Comparison of ENCODE assay signal across 1 cellular context in the genomic region with DNA sequence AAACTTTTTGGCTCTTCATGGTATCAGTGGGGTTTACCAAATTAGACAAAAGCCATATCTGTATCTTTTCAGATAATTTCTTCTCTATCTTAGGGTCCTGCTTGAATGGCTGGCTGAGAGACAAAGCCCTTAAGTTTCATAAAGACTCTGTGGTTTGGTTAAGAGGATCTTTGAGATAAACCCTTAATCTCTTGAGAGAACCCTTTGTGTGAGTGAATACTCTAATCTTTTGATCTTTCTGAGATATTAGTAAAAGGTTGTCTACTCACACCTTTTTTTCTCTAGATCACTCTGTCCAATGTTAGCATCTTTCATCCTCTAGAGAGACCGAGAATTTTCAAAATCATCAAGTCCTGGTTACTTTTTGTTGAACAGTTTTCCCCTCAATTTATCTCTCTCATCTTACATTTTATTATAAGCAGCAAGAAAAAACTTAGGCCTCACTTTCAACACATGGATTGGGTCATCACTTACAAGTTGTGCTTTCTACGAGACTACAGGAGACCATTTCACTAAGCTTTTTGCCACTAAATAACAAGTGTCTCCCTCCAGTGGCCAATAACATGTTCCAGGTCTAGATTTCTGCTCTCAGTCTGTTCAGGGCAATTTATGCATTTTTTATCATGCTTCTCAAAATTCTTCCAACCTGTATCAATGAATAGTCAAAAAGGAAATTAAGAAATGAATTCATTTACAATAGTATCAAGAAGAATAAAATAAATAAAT.
TF ChIP-seq lines count a peak whose summit lies in the region.

No MANE protein-coding gene starts in this region.

TF ChIP-seq in H1, 55 proteins besides CTCF, POLR2A, EP300 and RAD21:
- TF ChIP-seq RXRA (IDR thresholded peaks at IDR 0.05; ENCODE audit: insufficient read depth, low read depth, low read length): no peak
- TF ChIP-seq POU5F1 (IDR thresholded peaks at IDR 0.05; ENCODE audit: low read depth, low read length): no peak
- no peak for TF ChIP-seq JUN (IDR thresholded peaks at IDR 0.05; ENCODE audit: low read depth, low read length)
- TF ChIP-seq EZH2 (IDR thresholded peaks at IDR 0.05; ENCODE audit: low read depth, low read length, severe bottlenecking): no peak
- no peak for TF ChIP-seq SRF (IDR thresholded peaks at IDR 0.05; ENCODE audit: low read depth, low read length)
- TF ChIP-seq SAP30 (IDR thresholded peaks at IDR 0.05; ENCODE audit: insufficient read depth, insufficient replicate concordance, low read length): no peak
- no peak for TF ChIP-seq TEAD4 (IDR thresholded peaks at IDR 0.05; ENCODE audit: low read depth, low read length)
- no peak for TF ChIP-seq BRCA1 (IDR thresholded peaks at IDR 0.05; ENCODE audit: low read depth, low read length)
- TF ChIP-seq, protein P1, sequence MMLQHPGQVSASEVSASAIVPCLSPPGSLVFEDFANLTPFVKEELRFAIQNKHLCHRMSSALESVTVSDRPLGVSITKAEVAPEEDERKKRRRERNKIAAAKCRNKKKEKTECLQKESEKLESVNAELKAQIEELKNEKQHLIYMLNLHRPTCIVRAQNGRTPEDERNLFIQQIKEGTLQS (IDR thresholded peaks at IDR 0.05; ENCODE audit: insufficient read depth, low read depth, low read length): no peak
- no peak for TF ChIP-seq BACH1 (IDR thresholded peaks at IDR 0.05; ENCODE audit: low read length)
- TF ChIP-seq TAF7 (optimal IDR thresholded peaks at IDR 0.05; ENCODE audit: borderline replicate concordance, low read depth, low read length): no peak
- TF ChIP-seq FOSL1 (IDR thresholded peaks at IDR 0.05; ENCODE audit: insufficient read depth, low read depth, low read length): no peak
- TF ChIP-seq RBBP5 (IDR thresholded peaks at IDR 0.05; ENCODE audit: borderline replicate concordance, low read depth, low read length): no peak
- no peak for TF ChIP-seq TAF1 (IDR thresholded peaks at IDR 0.05; ENCODE audit: low read depth, low read length)
- no peak for TF ChIP-seq HDAC6 (IDR thresholded peaks at IDR 0.05; ENCODE audit: low read depth, low read length)
